In genomic region chr3:10142707-10143560, GRCh38 we compare ENCODE assay signal across 8 cellular contexts. TPM values are rescaled to one million over a fixed set of nuclear protein-coding genes. Genes with fewer than 3 reads are reported as not detected.
DNase-seq lines count a peak whose midpoint lies in the region; ATAC-seq and TF ChIP-seq lines count a peak whose summit lies in the region.

No MANE protein-coding gene starts in this region.

- peaks cover 14 to 48% (median 37%) of the 10 kb centered on the region in 7 donors for H3K4me1 Mint-ChIP-seq in naive thymus-derived CD4-positive, alpha-beta T cell

- peaks cover 41% of the 10 kb centered on the region for H3K36me3 ChIP-seq in RWPE2 (ENCODE audit: low read depth)
- peaks cover 0 to 14% (median 0%) of the 10 kb centered on the region in 3 experiments for H3K36me3 ChIP-seq in naive thymus-derived CD4-positive, alpha-beta T cell (ENCODE audit: control insufficient read depth in 2 of 3, insufficient read depth in 3 of 3, low read length in 3 of 3)

- ATAC-seq in RWPE2 (ENCODE audit: low read depth) = no peak
- ATAC-seq in naive thymus-derived CD4-positive, alpha-beta T cell = no peak
- no peak for ATAC-seq in GM19328 (IDR thresholded peaks at IDR 0.05; ENCODE audit: unreplicated experiment)

- no peaks in the 10 kb centered on the region for H3K27me3 Mint-ChIP-seq in naive thymus-derived CD4-positive, alpha-beta T cell

- POLR2A ChIA-PET in naive thymus-derived CD4-positive, alpha-beta T cell (lab: Charles Lee) = interaction anchor here (0.6 to 2.0 kb wide), 3 partner anchors 14 to 56 kb away, joined by 3 to 7 read pairs (median 7); no protein-coding TSS in a partner anchor

- H3K27ac ChIP-seq in RWPE2 (ENCODE audit: poor library complexity, severe bottlenecking) = peak overlapping the region; percentile 56
- peak overlapping the region; percentile 95 for H3K27ac ChIP-seq in naive thymus-derived CD4-positive, alpha-beta T cell (ENCODE audit: low read depth, low read length)

- H3K36me3 Mint-ChIP-seq in naive thymus-derived CD4-positive, alpha-beta T cell = peaks cover 0 to 21% (median 13%) of the 10 kb centered on the region in 5 donors

- TF ChIP-seq CTCF in RWPE2 (IDR thresholded peaks at IDR 0.05; ENCODE audit: poor library complexity, severe bottlenecking) = no peak

- DNase-seq in NK-92 treated with Interleukin-12 subunit alpha and Interleukin-12 subunit beta, amount 100 ng/mL, for 24 hours (lab: John Stamatoyannopoulos, UW) = peak; percentile 24
- DNase-seq in NK-92 (lab: John Stamatoyannopoulos, UW; ENCODE audit: unreplicated experiment) (no peak), RWPE2 (ENCODE audit: low spot score) (no peak), dermis blood vessel endothelial cell (peak; percentile 35), foreskin melanocyte (no peak), NCI-H146 treated with DMSO at 0.1 percent for 48 hours (lab: John Stamatoyannopoulos, UW; ENCODE audit: unreplicated experiment) (no peak)
- peak in 2 of 9 donors; percentile 11 to 12 for DNase-seq in naive thymus-derived CD4-positive, alpha-beta T cell

- H3K4me1 ChIP-seq in RWPE2 (ENCODE audit: insufficient read depth, poor library complexity, severe bottlenecking) = peaks cover 7% of the 10 kb centered on the region
- peaks cover 10 to 12% of the 10 kb centered on the region in 2 donors for H3K4me1 ChIP-seq in naive thymus-derived CD4-positive, alpha-beta T cell (ENCODE audit: control insufficient read depth in 2 of 2, insufficient read depth in 2 of 2, low read length in 2 of 2)

- H3K4me3 Mint-ChIP-seq in naive thymus-derived CD4-positive, alpha-beta T cell = peak overlapping the region; percentile 85 to 98 (median 96)

- no peaks in the 10 kb centered on the region for H3K27me3 ChIP-seq in RWPE2 (ENCODE audit: insufficient read depth, poor library complexity, severe bottlenecking)
- H3K27me3 ChIP-seq in naive thymus-derived CD4-positive, alpha-beta T cell (ENCODE audit: control insufficient read depth in 2 of 2, insufficient read depth in 2 of 2, low read length in 2 of 2) = no peaks in the 10 kb centered on the region

- H3K9me3 Mint-ChIP-seq in naive thymus-derived CD4-positive, alpha-beta T cell = no peaks in the 10 kb centered on the region

- peak overlapping the region; percentile 38 to 98 (median 94) for H3K27ac Mint-ChIP-seq in naive thymus-derived CD4-positive, alpha-beta T cell

- intact Hi-C loops in naive thymus-derived CD4-positive, alpha-beta T cell (cut with micrococcal nuclease) = loop anchor here (1.0 to 10.0 kb wide), 7 partner anchors 22 to 252 kb away; partner anchors contain the start of genes FANCD2 (in 2 of the 2), IRAK2 (in 1 of the 2), JAGN1 (in 1 of the 2) and TATDN2 (in 1 of the 2)

- H3K9me3 ChIP-seq in RWPE2 (ENCODE audit: severe bottlenecking) = no peaks in the 10 kb centered on the region
- H3K9me3 ChIP-seq in naive thymus-derived CD4-positive, alpha-beta T cell (ENCODE audit: control insufficient read depth in 2 of 3, low read length in 3 of 3) = no peaks in the 10 kb centered on the region

- CTCF ChIA-PET in naive thymus-derived CD4-positive, alpha-beta T cell (lab: Charles Lee) = no interaction called here

- H3K4me3 ChIP-seq in RWPE2 (ENCODE audit: severe bottlenecking) = peak overlapping the region; percentile 55
- H3K4me3 ChIP-seq in naive thymus-derived CD4-positive, alpha-beta T cell (ENCODE audit: low read length) = peak overlapping the region; percentile 87

RNA-seq across cellular contexts. Expression of gene VHL, which starts 1.4 kb away (rescaled TPM):
- 51.8 and 51.9 TPM in 2 replicates for total RNA-seq in dermis blood vessel endothelial cell
- 10 to 100 TPM; 56.8 to 77.0 (median 67.0) TPM for total RNA-seq in naive thymus-derived CD4-positive, alpha-beta T cell
- polyA plus RNA-seq in naive thymus-derived CD4-positive, alpha-beta T cell = 10 to 100 TPM; 16.7 to 34.6 TPM

RNA-seq across cellular contexts. Expression of gene IRAK2, which starts 21.8 kb away (rescaled TPM):
- total RNA-seq in dermis blood vessel endothelial cell = 42.5 and 55.6 TPM in 2 replicates
- total RNA-seq in naive thymus-derived CD4-positive, alpha-beta T cell = 1 to 10 TPM; 1.5 to 4.8 (median 2.3) TPM
- polyA plus RNA-seq in naive thymus-derived CD4-positive, alpha-beta T cell = 1 to 10 TPM; 2.3 to 3.8 TPM

RNA-seq across cellular contexts. Expression of gene BRK1, which starts 27.5 kb away (rescaled TPM):
- 117 and 148 TPM in 2 replicates for total RNA-seq in dermis blood vessel endothelial cell
- 100 to 1,000 TPM in 1 of 5 experiments, 10 to 100 TPM in 4; 40.9 to 117 (median 65.8) TPM for total RNA-seq in naive thymus-derived CD4-positive, alpha-beta T cell
- polyA plus RNA-seq in naive thymus-derived CD4-positive, alpha-beta T cell = 100 to 1,000 TPM; 212 to 256 TPM

RNA-seq across cellular contexts. Expression of gene FANCD2OS, which starts 34.9 kb away (rescaled TPM):
- total RNA-seq in dermis blood vessel endothelial cell = not detected in 2 replicates
- total RNA-seq in naive thymus-derived CD4-positive, alpha-beta T cell = not detected
- not detected for polyA plus RNA-seq in naive thymus-derived CD4-positive, alpha-beta T cell

Comparison
In these comparisons a context has a peak if more than half of its experiments do, and no peak if none do; other contexts are left out.
1. DNase-seq: peak in NK-92 treated with Interleukin-12 subunit alpha and Interleukin-12 subunit beta, amount 100 ng/mL, for 24 hours (single experiment) and dermis blood vessel endothelial cell (single experiment); none in NK-92 (single experiment), RWPE2 (single experiment), foreskin melanocyte (single experiment) and NCI-H146 treated with DMSO at 0.1 percent for 48 hours (single experiment).